21 cellular contexts compared by ENCODE assay signal in the genomic region with DNA sequence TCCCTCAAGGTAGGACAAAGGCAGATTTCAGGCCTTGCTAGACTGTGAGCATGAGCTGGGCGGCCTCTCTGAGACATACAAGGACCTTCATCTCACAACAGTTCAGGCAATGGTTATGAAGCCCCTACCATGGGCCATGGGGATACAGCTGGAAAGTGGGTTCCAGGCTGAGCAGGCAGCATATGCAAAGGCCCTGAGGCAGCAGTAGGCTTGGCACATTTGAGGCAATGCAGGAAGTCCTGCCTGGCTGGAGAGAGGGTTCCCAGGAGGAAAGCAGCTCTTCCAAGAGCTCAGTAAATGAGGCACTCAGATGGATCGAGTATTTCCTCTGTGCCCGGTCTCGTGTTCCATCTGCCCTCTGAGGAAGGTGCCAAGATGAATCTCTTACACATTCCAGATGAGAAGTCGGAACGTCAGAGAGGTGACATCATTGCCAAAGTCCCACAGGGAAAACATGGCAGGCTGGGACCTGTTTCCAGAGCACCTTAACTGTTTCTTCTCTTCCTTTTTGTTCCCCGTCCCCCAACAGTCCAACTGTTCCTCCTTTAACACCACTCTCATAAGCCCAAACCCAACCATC.
"Had no signal": no experiment of that assay in that cellular context is flagged by ENCODE, and none has a peak within 500 bp of the region (broad histone marks: within the 10 kb centered on the region; RNA-seq: fewer than 3 reads in every experiment).

No MANE protein-coding gene starts in this region.

- H3K4me1 Mint-ChIP-seq: stimulated activated naive CD8-positive, alpha-beta T cell treated with anti-CD3 and anti-CD28 coated beads, Interleukin-15, amount 100 ng/mL, for 72 hours had no signal

- H3K79me2 ChIP-seq: parathyroid adenoma had no signal

- H3K27ac Mint-ChIP-seq: activated naive CD8-positive, alpha-beta T cell; effector memory CD8-positive, alpha-beta T cell; stimulated activated naive CD8-positive, alpha-beta T cell treated with anti-CD3 and anti-CD28 coated beads, Interleukin-15, amount 100 ng/mL, for 72 hours had no signal

- ATAC-seq: effector memory CD8-positive, alpha-beta T cell; gastrocnemius medialis; left lobe of liver; right lobe of liver; stimulated activated naive CD8-positive, alpha-beta T cell treated with anti-CD3 and anti-CD28 coated beads, Interleukin-15, amount 100 ng/mL, for 72 hours had no signal

- H3K36me3 ChIP-seq: gastrocnemius medialis, neutrophil, right lobe of liver had no signal

- H2AFZ ChIP-seq: parathyroid adenoma had no signal

- H3K4me3 ChIP-seq: gastrocnemius medialis, lung, right lobe of liver had no signal

- DNase-seq: activated CD4-positive, alpha-beta T cell treated with anti-CD3 and anti-CD28 coated beads, Interleukin-2, amount 50 U/mL, for 1 hour; activated CD4-positive, CD25-positive, alpha-beta regulatory T cell treated with anti-CD3 and anti-CD28 coated beads, Interleukin-2, amount 50 U/mL, for 72 hours; amniotic stem cell; dermis blood vessel endothelial cell; effector memory CD8-positive, alpha-beta T cell; gastrocnemius medialis; head of caudate nucleus; kidney; right lobe of liver; small intestine; stimulated activated CD4-positive, alpha-beta T cell treated with anti-CD3 and anti-CD28 coated beads, Interleukin-4, amount 100 ng/mL, for 1 hour; stimulated activated naive CD8-positive, alpha-beta T cell treated with anti-CD3 and anti-CD28 coated beads, Interleukin-15, amount 100 ng/mL, for 72 hours; SW 1271; T-helper 2 cell; trophoblast cell had no signal

- H3K27ac ChIP-seq: gastrocnemius medialis, neutrophil, parathyroid adenoma, right lobe of liver, VCaP had no signal

- FAIRE-seq: kidney, small intestine had no signal

- H3K9me3 Mint-ChIP-seq: stimulated activated naive CD8-positive, alpha-beta T cell treated with anti-CD3 and anti-CD28 coated beads, Interleukin-15, amount 100 ng/mL, for 72 hours had no signal

- H3K4me1 ChIP-seq: gastrocnemius medialis, parathyroid adenoma, right lobe of liver had no signal

- H3K27me3 ChIP-seq: right lobe of liver had no signal

- H3K4me3 Mint-ChIP-seq: activated naive CD8-positive, alpha-beta T cell; effector memory CD8-positive, alpha-beta T cell; stimulated activated naive CD8-positive, alpha-beta T cell treated with anti-CD3 and anti-CD28 coated beads, Interleukin-15, amount 100 ng/mL, for 72 hours had no signal

- H3K36me3 Mint-ChIP-seq: activated naive CD8-positive, alpha-beta T cell had no signal

- H3K9me3 ChIP-seq: gastrocnemius medialis, neutrophil, right lobe of liver had no signal

- H3K9ac ChIP-seq: parathyroid adenoma had no signal
